Comparison of ENCODE assay signal across 26 cellular contexts in genomic region chr10:78934499-78934898, GRCh38.
A peak's percentile ranks its signal among the peaks of the same experiment; 100 is the strongest.
DNase-seq lines count a peak whose midpoint lies in the region; ATAC-seq, FAIRE-seq and TF ChIP-seq lines count a peak whose summit lies in the region.
"Had no signal": no experiment of that assay in that cellular context is flagged by ENCODE, and none has a peak within 500 bp of the region (broad histone marks: within the 10 kb centered on the region; RNA-seq: fewer than 3 reads in every experiment).

No MANE protein-coding gene starts in this region.

- no peak overlapping the region for H3K27ac ChIP-seq in heart left ventricle
- H3K27ac ChIP-seq in right atrium auricular region = no peak overlapping the region
- no peak overlapping the region for H3K27ac ChIP-seq in upper lobe of right lung
- H3K27ac ChIP-seq: BLaER1, epithelial cell of prostate had no signal

- TF ChIP-seq CTCF in heart left ventricle (IDR thresholded peaks at IDR 0.05) = no peak
- TF ChIP-seq CTCF in right atrium auricular region (IDR thresholded peaks at IDR 0.05) = no peak
- TF ChIP-seq CTCF in fibroblast of mammary gland (conservative IDR thresholded peaks at IDR 0.05; ENCODE audit: control insufficient read depth, insufficient read depth, low read depth, low read length) = no peak
- no peak for TF ChIP-seq CTCF in upper lobe of right lung (IDR thresholded peaks at IDR 0.05)

- H3K4me1 ChIP-seq in heart left ventricle = peaks cover 0 to 39% (median 10%) of the 10 kb centered on the region in 12 donors
- H3K4me1 ChIP-seq in right atrium auricular region = peaks cover 0 to 41% of the 10 kb centered on the region in 2 donors
- H3K4me1 ChIP-seq in upper lobe of right lung = peaks cover 38% of the 10 kb centered on the region
- H3K4me1 ChIP-seq: BLaER1, Caco-2 had no signal

- H3K9me3 ChIP-seq in heart left ventricle (no peaks in the 10 kb centered on the region), right atrium auricular region (no peaks in the 10 kb centered on the region), upper lobe of right lung (no peaks in the 10 kb centered on the region)
- H3K9me3 ChIP-seq: BLaER1, Caco-2 had no signal

- TF ChIP-seq POLR2A in heart left ventricle (IDR thresholded peaks at IDR 0.05) = no peak

- DNase-seq in heart left ventricle (no peak), right atrium auricular region (ENCODE audit: low spot score) (no peak), RPMI7951 (ENCODE audit: low read depth) (peak; percentile 37), fibroblast of mammary gland (ENCODE audit: low read depth) (peak; percentile 29), upper lobe of right lung (peak; percentile 40), SW 1271 (lab: John Stamatoyannopoulos, UW) (no peak), HTR-8/SVneo (ENCODE audit: insufficient read length, low spot score) (no peak)
- DNase-seq: 8988T; activated CD4-positive, alpha-beta T cell treated with anti-CD3 and anti-CD28 coated beads for 48 hours; activated naive CD4-positive, alpha-beta T cell treated with anti-CD3 and anti-CD28 coated beads for 36 hours; activated T-cell treated with anti-CD3 and anti-CD28 coated beads, Interleukin-2, amount 50 U/mL, for 48 hours; amniotic stem cell; Caco-2; hypothalamus; mammary epithelial cell; NCI-H1048; NCI-H1930; NCI-H345; PC-3; stimulated activated CD4-positive, alpha-beta T cell treated with anti-CD3 and anti-CD28 coated beads, Interleukin-4, amount 100 ng/mL, for 24 hours; stimulated activated naive CD4-positive, alpha-beta T cell treated with Interleukin-2 at 50 U/mL for 16 hours had no signal

- no peak overlapping the region for H3K4me3 ChIP-seq in heart left ventricle
- H3K4me3 ChIP-seq in right atrium auricular region = no peak overlapping the region
- no peak overlapping the region for H3K4me3 ChIP-seq in fibroblast of mammary gland (ENCODE audit: control insufficient read depth, low read depth, low read length)
- H3K4me3 ChIP-seq in upper lobe of right lung = no peak overlapping the region
- H3K4me3 ChIP-seq: BLaER1 had no signal

- H3K36me3 ChIP-seq in heart left ventricle (no peaks in the 10 kb centered on the region), right atrium auricular region (no peaks in the 10 kb centered on the region), upper lobe of right lung (no peaks in the 10 kb centered on the region)
- H3K36me3 ChIP-seq: BLaER1 had no signal

- 53 to 68% (median 66%) methylated on average over 4 of the region's 4 CpGs for WGBS in heart left ventricle, 4 donors

- ATAC-seq in heart left ventricle (peak in 3 of 4 donors; percentile 20 to 37 (median 27)), upper lobe of right lung (peak; percentile 37), HG03442 (IDR thresholded peaks at IDR 0.05; ENCODE audit: unreplicated experiment) (no peak)
- ATAC-seq: PC-3 had no signal

- H3K27me3 ChIP-seq in heart left ventricle (no peaks in the 10 kb centered on the region), right atrium auricular region (no peaks in the 10 kb centered on the region), upper lobe of right lung (no peaks in the 10 kb centered on the region)
- H3K27me3 ChIP-seq: BLaER1 had no signal

- intact Hi-C loops in heart left ventricle (cut with DNase I) = loop anchor here in 1 of 10 donors (5.0 kb wide), 1 partner anchor 38 kb away; no protein-coding TSS in a partner anchor
- intact Hi-C loops in upper lobe of right lung (cut with DNase I) = no loop called here

- FAIRE-seq in HTR-8/SVneo (lab: Jason Lieb, UNC) = no peak
- FAIRE-seq: frontal cortex, H54 had no signal

Comparison
In these comparisons a context has a peak if more than half of its experiments do, and no peak if none do; other contexts are left out.
1. DNase-seq: peak in RPMI7951 (single experiment), fibroblast of mammary gland (single experiment) and upper lobe of right lung (single experiment); none in heart left ventricle (0 of 5), right atrium auricular region (single experiment), SW 1271 (0 of 2) and HTR-8/SVneo (single experiment).